ENCODE assay signal across 28 cellular contexts in genomic region chr6:18392346-18392877, GRCh38. TPM values are rescaled to one million over a fixed set of nuclear protein-coding genes. Genes with fewer than 3 reads are reported as not detected.
DNase-seq lines count a peak whose midpoint lies in the region; ATAC-seq and TF ChIP-seq lines count a peak whose summit lies in the region.
"Had no signal": no experiment of that assay in that cellular context is flagged by ENCODE, and none has a peak within 500 bp of the region (broad histone marks: within the 10 kb centered on the region; RNA-seq: fewer than 3 reads in every experiment).

No MANE protein-coding gene starts in this region.

- ATAC-seq in memory B cell (ENCODE audit: low read depth), result peak; percentile 76
- ATAC-seq: A549, gastroesophageal sphincter had no signal

- no peak overlapping the region for H3K9ac ChIP-seq in SU-DHL-6 (ENCODE audit: low read length)
- H3K9ac ChIP-seq: parathyroid adenoma had no signal

- H3K36me3 Mint-ChIP-seq in IgD-negative memory B cell (peaks cover 7% of the 10 kb centered on the region), memory B cell (peaks cover 9% of the 10 kb centered on the region)

- no peak for DNase-seq in memory B cell (ENCODE audit: low spot score in 2 of 2)
- no peak for DNase-seq in occipital lobe (lab: John Stamatoyannopoulos, UW)
- DNase-seq in DMS53 (lab: John Stamatoyannopoulos, UW), result no peak
- DNase-seq in posterior cingulate gyrus, result no peak
- DNase-seq in activated naive CD4-positive, alpha-beta T cell (lab: John Stamatoyannopoulos, UW), result no peak
- DNase-seq: activated CD4-positive, alpha-beta memory T cell treated with anti-CD3 and anti-CD28 coated beads, Interleukin-2, amount 10 ng/mL, durations not matched to agents 7 days and 5 days; activated CD4-positive, alpha-beta T cell treated with anti-CD3 and anti-CD28 coated beads for 1 hour; activated CD8-positive, alpha-beta memory T cell treated with anti-CD3 and anti-CD28 coated beads, Interleukin-2, amount 50 U/mL, for 4 hours; activated naive CD4-positive, alpha-beta T cell treated with Interleukin-2 at 50 U/mL for 16 hours; CD4-positive, alpha-beta memory T cell; central memory CD4-positive, alpha-beta T cell; EL; hippocampal formation; Kasumi-1; NCI-H1436 treated with DMSO at 0.1 percent for 48 hours; NCI-H446; NCI-H82; stimulated activated CD4-positive, alpha-beta T cell treated with anti-CD3 and anti-CD28 coated beads, Interleukin-1b, Interleukin-23, amount 100 ng/mL, for 48 hours had no signal

- H3K4me1 Mint-ChIP-seq in IgD-negative memory B cell, result peaks cover 33 to 44% (median 34%) of the 10 kb centered on the region in 3 donors
- H3K4me1 Mint-ChIP-seq in memory B cell, result peaks cover 31% of the 10 kb centered on the region

- no peaks in the 10 kb centered on the region for H4K20me1 ChIP-seq in SU-DHL-6 (ENCODE audit: low read depth, low read length)

- H2AFZ ChIP-seq in SU-DHL-6 (ENCODE audit: low read depth, low read length, severe bottlenecking), result no peak overlapping the region
- H2AFZ ChIP-seq: parathyroid adenoma had no signal

- no peaks in the 10 kb centered on the region for H3K36me3 ChIP-seq in SU-DHL-6 (ENCODE audit: low read length)
- H3K36me3 ChIP-seq: gastroesophageal sphincter, right atrium auricular region, thoracic aorta had no signal

- H3K79me2 ChIP-seq in SU-DHL-6 (ENCODE audit: insufficient read depth, low read length), result peaks cover 71% of the 10 kb centered on the region
- H3K79me2 ChIP-seq: parathyroid adenoma had no signal

- H3K27me3 ChIP-seq in SU-DHL-6 (ENCODE audit: low read length), result no peaks in the 10 kb centered on the region
- H3K27me3 ChIP-seq: gastroesophageal sphincter, right atrium auricular region had no signal

- H3F3A ChIP-seq in SU-DHL-6 (ENCODE audit: insufficient read depth), result no peaks in the 10 kb centered on the region

- no peak overlapping the region for H3K4me3 ChIP-seq in SU-DHL-6 (ENCODE audit: insufficient read depth, low read length, poor library complexity, severe bottlenecking)
- H3K4me3 ChIP-seq: A549, gastroesophageal sphincter, right atrium auricular region, thoracic aorta had no signal

- no peak overlapping the region for H3K27ac ChIP-seq in 22Rv1
- H3K27ac ChIP-seq in SU-DHL-6 (ENCODE audit: low read depth, low read length), result peak overlapping the region; percentile 11; the same call in 1 of the 2 replicates
- H3K27ac ChIP-seq: A549, gastroesophageal sphincter, parathyroid adenoma, right atrium auricular region, thoracic aorta had no signal

- H3K4me2 ChIP-seq in SU-DHL-6 (ENCODE audit: low read depth, low read length, poor library complexity, severe bottlenecking), result peak overlapping the region; percentile 32
- H3K4me2 ChIP-seq: A549 had no signal

- no peaks in the 10 kb centered on the region for H3K9me3 ChIP-seq in SU-DHL-6 (ENCODE audit: insufficient read depth, low read length)
- H3K9me3 ChIP-seq: A549, gastroesophageal sphincter, right atrium auricular region, thoracic aorta had no signal

- TF ChIP-seq CTCF in 22Rv1 (IDR thresholded peaks at IDR 0.05), result peak; percentile 11; the same call in 1 of the 2 replicates
- peak; percentile 28 for TF ChIP-seq CTCF in SU-DHL-6 (IDR thresholded peaks at IDR 0.05; ENCODE audit: insufficient read depth, low read length, poor library complexity, severe bottlenecking)

- H3K9me2 ChIP-seq in SU-DHL-6 (replicated peaks; ENCODE audit: insufficient read depth, low read length), result no peaks in the 10 kb centered on the region

- H3K27me3 Mint-ChIP-seq in IgD-negative memory B cell (peaks cover 1% of the 10 kb centered on the region), memory B cell (no peaks in the 10 kb centered on the region)
- H3K27me3 Mint-ChIP-seq: CD4-positive, alpha-beta memory T cell; dendritic cell treated with granulocyte-macrophage colony-stimulating factor and Interleukin-4, amounts not matched to agents 40 ng/mL and 50 ng/mL, for 4 days; stimulated activated naive CD8-positive, alpha-beta T cell treated with anti-CD3 and anti-CD28 coated beads, Interleukin-15, Interleukin-2, amounts not matched to agents 100 ng/mL and 50 ng/mL, for 24 hours had no signal

- intact Hi-C loops in posterior cingulate gyrus (cut with DNase I), result no loop called here

- H3K27ac Mint-ChIP-seq in IgD-negative memory B cell (peak overlapping the region in 1 of 3 donors; percentile 76), memory B cell (no peak overlapping the region)
- H3K27ac Mint-ChIP-seq: activated CD4-positive, alpha-beta memory T cell treated with anti-CD3 and anti-CD28 coated beads, Interleukin-2, amount 10 ng/mL, durations not matched to agents 7 days and 5 days; CD4-positive, alpha-beta memory T cell; dendritic cell treated with granulocyte-macrophage colony-stimulating factor and Interleukin-4, amounts not matched to agents 40 ng/mL and 50 ng/mL, for 4 days; stimulated activated naive CD8-positive, alpha-beta T cell treated with anti-CD3 and anti-CD28 coated beads, Interleukin-15, Interleukin-2, amounts not matched to agents 100 ng/mL and 50 ng/mL, for 24 hours had no signal

- H3K9me3 Mint-ChIP-seq in IgD-negative memory B cell, result no peaks in the 10 kb centered on the region
- no peaks in the 10 kb centered on the region for H3K9me3 Mint-ChIP-seq in memory B cell
- H3K9me3 Mint-ChIP-seq: activated CD4-positive, alpha-beta memory T cell treated with anti-CD3 and anti-CD28 coated beads, Interleukin-2, amount 10 ng/mL, durations not matched to agents 7 days and 5 days; CD4-positive, alpha-beta memory T cell; dendritic cell treated with granulocyte-macrophage colony-stimulating factor and Interleukin-4, amounts not matched to agents 40 ng/mL and 50 ng/mL, for 4 days; stimulated activated naive CD8-positive, alpha-beta T cell treated with anti-CD3 and anti-CD28 coated beads, Interleukin-15, Interleukin-2, amounts not matched to agents 100 ng/mL and 50 ng/mL, for 24 hours had no signal

- H3K4me3 Mint-ChIP-seq in IgD-negative memory B cell (peak overlapping the region in 3 of 4 donors; percentile 73 to 84 (median 84)), memory B cell (no peak overlapping the region)
- H3K4me3 Mint-ChIP-seq: activated CD4-positive, alpha-beta memory T cell treated with anti-CD3 and anti-CD28 coated beads, Interleukin-2, amount 10 ng/mL, durations not matched to agents 7 days and 5 days; CD4-positive, alpha-beta memory T cell; dendritic cell treated with granulocyte-macrophage colony-stimulating factor and Interleukin-4, amounts not matched to agents 40 ng/mL and 50 ng/mL, for 4 days; stimulated activated naive CD8-positive, alpha-beta T cell treated with anti-CD3 and anti-CD28 coated beads, Interleukin-15, Interleukin-2, amounts not matched to agents 100 ng/mL and 50 ng/mL, for 24 hours had no signal

RNA-seq across cellular contexts. Expression of gene RNF144B, which starts 5.3 kb away (rescaled TPM):
- polyA plus RNA-seq in IgD-negative memory B cell, result 6.2 TPM
- 3.1 TPM for total RNA-seq in occipital lobe
